ENCODE assay signal across 24 cellular contexts in genomic region chr6:47230579-47230978, GRCh38.
DNase-seq lines count a peak whose midpoint lies in the region; ATAC-seq, FAIRE-seq and TF ChIP-seq lines count a peak whose summit lies in the region.
"Had no signal": no experiment of that assay in that cellular context is flagged by ENCODE, and none has a peak within 500 bp of the region (broad histone marks: within the 10 kb centered on the region; RNA-seq: fewer than 3 reads in every experiment).

No MANE protein-coding gene starts in this region.

- no peak overlapping the region for H4K8ac ChIP-seq in H9 (replicated peaks; ENCODE audit: insufficient read length, low read depth, low read length)

- TF ChIP-seq POLR2A in A549 (IDR thresholded peaks at IDR 0.05; ENCODE audit: low read length) = no peak

- no peak overlapping the region for H2BK120ac ChIP-seq in H9 (ENCODE audit: low read depth, low read length, poor library complexity, severe bottlenecking)

- H3K9me3 ChIP-seq in A549 = no peaks in the 10 kb centered on the region
- no peaks in the 10 kb centered on the region for H3K9me3 ChIP-seq in H9 (ENCODE audit: control insufficient read depth, low read depth, low read length)
- no peaks in the 10 kb centered on the region for H3K9me3 ChIP-seq in iPS-15b (ENCODE audit: control insufficient read depth, insufficient read depth, low read length)
- H3K9me3 ChIP-seq: sigmoid colon, SJSA1, uterus had no signal

- no peaks in the 10 kb centered on the region for H3K79me1 ChIP-seq in H9 (ENCODE audit: insufficient read depth, low read depth, low read length, poor library complexity, severe bottlenecking)

- H2BK12ac ChIP-seq in H9 (ENCODE audit: insufficient read length, low read depth, low read length) = no peak overlapping the region

- CTCF ChIA-PET in A549 (lab: Yijun Ruan, JAX) = interaction anchor here (1.4 kb wide), 1 partner anchor 133 kb away, joined by 3 read pairs; no protein-coding TSS in a partner anchor

- H3K4me3 Mint-ChIP-seq in H9 = no peak overlapping the region
- H3K4me3 Mint-ChIP-seq: HFFc6, naive B cell had no signal

- H3K27ac ChIP-seq in A549 (no peak overlapping the region), H9 (ENCODE audit: insufficient read length, low read depth, low read length) (no peak overlapping the region)
- H3K27ac ChIP-seq: parathyroid adenoma, sigmoid colon, SJSA1, uterus had no signal

- H2BK20ac ChIP-seq in H9 (ENCODE audit: low read depth, low read length, poor library complexity, severe bottlenecking) = no peak overlapping the region

- WGBS in A549 (ENCODE audit: missing lambda C conversion rate) = 48% methylated on average over 6 of the region's 6 CpGs
- no CpG with 5 or more reads among the region's 6 CpGs for WGBS in H9 (ENCODE audit: extremely low coverage, insufficient read length, low lambda C conversion rate)

- H4K91ac ChIP-seq in H9 (ENCODE audit: insufficient read length, low read depth, low read length) = no peak overlapping the region

- POLR2A ChIA-PET in A549 (lab: Yijun Ruan, JAX) = no interaction called here

- H2AK5ac ChIP-seq in H9 (ENCODE audit: insufficient read length, low read length) = no peak overlapping the region

- no peaks in the 10 kb centered on the region for H3K79me2 ChIP-seq in H9 (ENCODE audit: insufficient read depth, low read length)
- H3K79me2 ChIP-seq: parathyroid adenoma had no signal

- no peaks in the 10 kb centered on the region for H3K27me3 Mint-ChIP-seq in H9 (ENCODE audit: low read depth)
- H3K27me3 Mint-ChIP-seq: naive B cell had no signal

- H3K18ac ChIP-seq in H9 (ENCODE audit: insufficient read length, low read depth, low read length) = no peak overlapping the region

- DNase-seq in A549 (ENCODE audit: low read depth in 1 of 2, low spot score in 1 of 2) (peak in 1 of 2 experiments; percentile 20), H9 (no peak), NCI-H748 (lab: John Stamatoyannopoulos, UW; ENCODE audit: unreplicated experiment) (peak; percentile 72), dermis blood vessel endothelial cell (no peak), D341Med (ENCODE audit: low spot score) (no peak)
- DNase-seq: activated CD4-positive, alpha-beta T cell treated with anti-CD3 and anti-CD28 coated beads for 4 hours; activated effector memory CD4-positive, alpha-beta T cell treated with anti-CD3 and anti-CD28 coated beads, Interleukin-2, amount 50 U/mL, for 16 hours; central memory CD4-positive, alpha-beta T cell; effector CD8-positive, alpha-beta T cell; glutamatergic neuron; HFFc6; naive B cell; NCI-H1694 treated with DMSO at 0.1 percent for 48 hours; NCI-H524 treated with DMSO at 0.1 percent for 48 hours; sigmoid colon; stimulated activated CD4-positive, alpha-beta T cell treated with anti-CD3 and anti-CD28 coated beads, Interleukin-1b, Interleukin-23, amount 100 ng/mL, for 48 hours; uterus had no signal

- H3K4me1 Mint-ChIP-seq in H9 = peaks cover 30 to 36% of the 10 kb centered on the region in 2 experiments
- H3K4me1 Mint-ChIP-seq: naive B cell had no signal

- H3K27me3 ChIP-seq in H9 (ENCODE audit: insufficient read depth, low read length) (no peaks in the 10 kb centered on the region), iPS-15b (ENCODE audit: control insufficient read depth, insufficient read depth, low read length) (no peaks in the 10 kb centered on the region)
- H3K27me3 ChIP-seq: sigmoid colon, SJSA1, uterus had no signal

- H3K9ac ChIP-seq in H9 (ENCODE audit: extremely low read depth, insufficient read length, low read length) (no peak overlapping the region), iPS-15b (ENCODE audit: low read depth, low read length) (peak overlapping the region; percentile 26)
- H3K9ac ChIP-seq: parathyroid adenoma had no signal

- H3K23me2 ChIP-seq in H9 (ENCODE audit: insufficient read length, low read depth, low read length, poor library complexity, severe bottlenecking) = no peaks in the 10 kb centered on the region

- H3K4me1 ChIP-seq in A549 (peaks cover 9% of the 10 kb centered on the region; the same call in 2 of the 3 replicates), H9 (ENCODE audit: insufficient read depth, low read length) (peaks cover 17% of the 10 kb centered on the region), iPS-15b (ENCODE audit: control insufficient read depth, insufficient read depth, low read length) (peaks cover 15% of the 10 kb centered on the region)
- H3K4me1 ChIP-seq: SJSA1, uterus had no signal

- H2BK5ac ChIP-seq in H9 (ENCODE audit: insufficient read length, low read length) = peak overlapping the region; percentile 51

- H4K5ac ChIP-seq in H9 (ENCODE audit: insufficient read length, low read depth, low read length) = no peak overlapping the region

- H3K4me2 ChIP-seq in A549 (peak overlapping the region; percentile 39; the same call in 2 of the 3 replicates), H9 (ENCODE audit: insufficient read depth, insufficient read length, low read length) (no peak overlapping the region)

- no peak for TF ChIP-seq RAD21 in A549 (conservative IDR thresholded peaks at IDR 0.05 in 1 of 2, IDR thresholded peaks at IDR 0.05 in 1 of 2)

- no peak overlapping the region for H3K4me3 ChIP-seq in A549
- H3K4me3 ChIP-seq in iPS-15b (ENCODE audit: low read depth, low read length) = no peak overlapping the region
- H3K4me3 ChIP-seq: lung, sigmoid colon, SJSA1, uterus had no signal

- H2BK15ac ChIP-seq in H9 (ENCODE audit: low read depth, low read length) = no peak overlapping the region

- ATAC-seq in A549 (no peak), HG02678 (IDR thresholded peaks at IDR 0.05; ENCODE audit: unreplicated experiment) (no peak), GM21723 (IDR thresholded peaks at IDR 0.05; ENCODE audit: unreplicated experiment) (no peak)

- no peak for TF ChIP-seq EP300 in A549 (IDR thresholded peaks at IDR 0.05)

- no peak overlapping the region for H2AFZ ChIP-seq in H9 (ENCODE audit: low read length)
- H2AFZ ChIP-seq: parathyroid adenoma had no signal

- H3K9me3 Mint-ChIP-seq in H9 = peaks cover 4 to 5% of the 10 kb centered on the region in 2 experiments; a peak in 2 of 5 replicates
- H3K9me3 Mint-ChIP-seq: HFFc6 had no signal

- no peaks in the 10 kb centered on the region for H4K20me1 ChIP-seq in H9 (ENCODE audit: control insufficient read depth, insufficient read depth, insufficient read length)

- no peak for FAIRE-seq in A549 (lab: Jason Lieb, UNC)
- FAIRE-seq: GM19239 had no signal

- H3K14ac ChIP-seq in H9 (ENCODE audit: insufficient read depth, low read length) = no peak overlapping the region

- H3K4ac ChIP-seq in H9 (ENCODE audit: low read depth, low read length) = no peak overlapping the region

- no peak overlapping the region for H3T11ph ChIP-seq in H9 (ENCODE audit: low read length)

- H3K36me3 ChIP-seq in iPS-15b (ENCODE audit: control insufficient read depth, insufficient read depth, low read length) = no peaks in the 10 kb centered on the region
- H3K36me3 ChIP-seq: SJSA1, uterus had no signal

- H3K36me3 Mint-ChIP-seq in H9 (ENCODE audit: insufficient read depth in 1 of 3, low read depth in 3 of 3) = peaks cover 22 to 32% (median 31%) of the 10 kb centered on the region in 3 experiments
- H3K36me3 Mint-ChIP-seq: naive B cell had no signal

- H3K56ac ChIP-seq in H9 (ENCODE audit: insufficient read length, low read depth, low read length) = no peak overlapping the region

- H3K23ac ChIP-seq in H9 (ENCODE audit: insufficient read length, low read depth, low read length) = no peak overlapping the region

- TF ChIP-seq CTCF in A549 (IDR thresholded peaks at IDR 0.05) = no peak
- TF ChIP-seq CTCF in H9 (conservative IDR thresholded peaks at IDR 0.05) = no peak

- peak overlapping the region in 2 of 3 experiments; percentile 55 to 83; a peak in 3 of 7 replicates for H3K27ac Mint-ChIP-seq in H9
- H3K27ac Mint-ChIP-seq: HFFc6, naive B cell had no signal

TF ChIP-seq in A549, 52 proteins besides CTCF, POLR2A, EP300 and RAD21:
- TF ChIP-seq GATA3 (IDR thresholded peaks at IDR 0.05; ENCODE audit: borderline replicate concordance) = no peak
- TF ChIP-seq RARB (CRISPR knock-in tag; IDR thresholded peaks at IDR 0.05) = no peak
- TF ChIP-seq ATOH8 (CRISPR knock-in tag; IDR thresholded peaks at IDR 0.05; ENCODE audit: low read depth) = no peak
- TF ChIP-seq ZSCAN20 (CRISPR knock-in tag; IDR thresholded peaks at IDR 0.05) = no peak
- no peak for TF ChIP-seq SREBF2 (IDR thresholded peaks at IDR 0.05)
